Comparison of ENCODE assay signal across 8 cellular contexts in the genomic region with DNA sequence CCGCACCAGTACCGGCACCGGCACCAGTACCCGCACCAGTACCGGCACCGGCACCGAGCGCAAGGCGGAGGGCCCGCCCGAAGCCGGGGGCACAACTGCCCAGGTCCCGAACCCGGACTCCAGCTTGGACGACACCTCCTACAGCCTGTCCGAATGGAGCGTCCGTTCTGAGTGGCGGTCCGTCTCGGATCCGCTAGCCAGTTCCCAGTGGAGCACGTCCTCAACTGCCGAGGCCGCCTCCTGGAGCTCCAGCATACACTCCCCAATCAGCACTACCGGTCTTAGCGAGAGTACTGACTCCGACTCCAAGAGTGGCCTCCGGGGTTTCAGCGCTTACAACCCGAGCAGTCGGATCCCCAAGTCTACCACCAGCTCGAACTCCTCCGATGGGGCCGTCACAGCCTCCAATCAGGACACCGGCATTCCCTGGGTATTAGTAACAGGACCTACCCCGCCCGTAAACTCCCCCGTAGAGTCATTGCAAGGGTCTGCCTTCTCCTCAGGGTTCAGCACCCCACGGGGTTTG. TPM values are rescaled to one million over a fixed set of nuclear protein-coding genes. Genes with fewer than 3 reads are reported as not detected.
DNase-seq lines count a peak whose midpoint lies in the region; ATAC-seq, FAIRE-seq and TF ChIP-seq lines count a peak whose summit lies in the region.

No MANE protein-coding gene starts in this region.

- H3K9me3 ChIP-seq in GM12878 (replicated peaks; ENCODE audit: control insufficient read depth, insufficient read depth, low read length) (no peaks in the 10 kb centered on the region; the same call in 2 of the 3 replicates), iPS-15b (ENCODE audit: control insufficient read depth, insufficient read depth, low read length) (no peaks in the 10 kb centered on the region)

- TF ChIP-seq POLR2A in GM12878 (IDR thresholded peaks at IDR 0.05; ENCODE audit: low read depth, low read length): no peak

- WGBS in GM12878 (ENCODE audit: insufficient coverage, insufficient replicate concordance, low lambda C conversion rate, missing lambda C conversion rate): 37% methylated on average over 40 of the region's 40 CpGs

- intact Hi-C loops in GM12878 (cut with micrococcal nuclease; ENCODE audit: unreplicated experiment): no loop called here

- no peaks in the 10 kb centered on the region for H3K4me1 ChIP-seq in GM12878 (ENCODE audit: control insufficient read depth, insufficient read depth, low read length)
- no peaks in the 10 kb centered on the region for H3K4me1 ChIP-seq in iPS-15b (ENCODE audit: control insufficient read depth, insufficient read depth, low read length)

- H3K4me3 ChIP-seq in GM12878 (no peak overlapping the region; the same call in 1 of the 2 replicates), iPS-15b (ENCODE audit: low read depth, low read length) (peak overlapping the region; percentile 67)

- ATAC-seq in GM21528 (IDR thresholded peaks at IDR 0.05; ENCODE audit: low FRiP score, unreplicated experiment): peak; percentile 10
- ATAC-seq in GM12878: peak; percentile 47
- ATAC-seq in GM18909 (IDR thresholded peaks at IDR 0.05; ENCODE audit: poor library complexity, unreplicated experiment): no peak

- peak overlapping the region; percentile 78 for H3K27ac ChIP-seq in RWPE1
- H3K27ac ChIP-seq in GM12878 (ENCODE audit: control insufficient read depth, insufficient read depth): no peak overlapping the region

- RAD21 ChIA-PET in GM12878 (lab: Charles Lee; ENCODE audit: unreplicated experiment): no interaction called here

- no peak overlapping the region for H3K9ac ChIP-seq in GM12878 (ENCODE audit: control insufficient read depth, insufficient read depth, low read length)
- no peak overlapping the region for H3K9ac ChIP-seq in iPS-15b (ENCODE audit: low read depth, low read length)

- H3K4me2 ChIP-seq in GM12878 (ENCODE audit: control insufficient read depth, insufficient read depth): peak overlapping the region; percentile 59

- BruUV-seq in GM12878 (replicated peaks; lab: Mats Ljungman, UMichigan): no TSS peak

- TF ChIP-seq RAD21 in GM12878 (IDR thresholded peaks at IDR 0.05; ENCODE audit: insufficient read depth, low read depth, low read length): no peak

- no peaks in the 10 kb centered on the region for H4K20me1 ChIP-seq in GM12878 (ENCODE audit: control insufficient read depth, insufficient read depth)

- SMC1A ChIA-PET in GM12878 (lab: Charles Lee; ENCODE audit: uncharacterized antibody, unreplicated experiment): no interaction called here

- peak; percentile 26 for DNase-seq in AG08396 (ENCODE audit: low spot score)
- peak; percentile 25 for DNase-seq in RWPE1 (ENCODE audit: low spot score)
- DNase-seq in GM12878 (ENCODE audit: low read depth, low spot score): no peak
- peak; percentile 10 for DNase-seq in putamen (ENCODE audit: low spot score)
- DNase-seq in NAMALWA (ENCODE audit: low spot score): no peak

- in situ Hi-C loops in GM12878 (cut with MboI): no loop called here

- POLR2A ChIA-PET in RWPE1 (lab: Yijun Ruan, JAX; ENCODE audit: low non-redundant PET) (interaction anchor here (0.6 kb wide), 1 partner anchor 65 kb away, joined by 3 read pairs; no protein-coding TSS in a partner anchor), GM12878 (lab: Charles Lee) (no interaction called here)

- H3K79me2 ChIP-seq in GM12878 (ENCODE audit: control insufficient read depth, insufficient read depth, low read length): no peaks in the 10 kb centered on the region

- no peak for TF ChIP-seq EP300 in GM12878 (IDR thresholded peaks at IDR 0.05; ENCODE audit: borderline replicate concordance in 1 of 2, control insufficient read depth in 1 of 2, low read depth in 2 of 2, low read length in 2 of 2)

- FAIRE-seq in GM12878 (lab: Jason Lieb, UNC): no peak

- H3K27me3 ChIP-seq in GM12878 (replicated peaks in 1 of 2; ENCODE audit: control insufficient read depth in 2 of 2, insufficient read depth in 2 of 2, low read length in 1 of 2) (no peaks in the 10 kb centered on the region), iPS-15b (ENCODE audit: control insufficient read depth, insufficient read depth, low read length) (peaks cover 5% of the 10 kb centered on the region)

- H3K36me3 ChIP-seq in GM12878 (ENCODE audit: control insufficient read depth in 2 of 2, insufficient read depth in 2 of 2, low read length in 1 of 2) (no peaks in the 10 kb centered on the region), iPS-15b (ENCODE audit: control insufficient read depth, insufficient read depth, low read length) (no peaks in the 10 kb centered on the region)

- TF ChIP-seq CTCF in RWPE1 (conservative IDR thresholded peaks at IDR 0.05; ENCODE audit: low read depth) (no peak), GM12878 (IDR thresholded peaks at IDR 0.05 in 2 of 3, conservative IDR thresholded peaks at IDR 0.05 in 1 of 3; ENCODE audit: control insufficient read depth in 2 of 3, extremely low read depth in 1 of 3, insufficient read depth in 1 of 3, low read depth in 3 of 3, low read length in 3 of 3) (no peak)

- CTCF ChIA-PET in RWPE1 (lab: Yijun Ruan, JAX): interaction anchor here (0.5 to 0.7 kb wide), 3 partner anchors 10 to 1923 kb away, joined by 3 to 4 read pairs (median 3); no protein-coding TSS in a partner anchor
- CTCF ChIA-PET in GM12878 (lab: Yijun Ruan, JAX): no interaction called here

- no peak overlapping the region; the same call in 1 of the 2 replicates for H2AFZ ChIP-seq in GM12878 (ENCODE audit: control insufficient read depth, low read depth, low read length)

TF ChIP-seq in GM12878, 131 proteins besides CTCF, POLR2A, EP300 and RAD21 (continues in another document):
- no peak for TF ChIP-seq CUX1 (IDR thresholded peaks at IDR 0.05; ENCODE audit: insufficient replicate concordance, low read depth, low read length)
- TF ChIP-seq JUND (IDR thresholded peaks at IDR 0.05; ENCODE audit: low read depth, low read length): no peak
- TF ChIP-seq EZH2 (IDR thresholded peaks at IDR 0.05; ENCODE audit: borderline replicate concordance, control insufficient read depth, low read depth, low read length): no peak

RNA-seq across cellular contexts. Expression of gene MAOA, which starts 0.9 kb away (rescaled TPM):
- total RNA-seq in GM12878 (2013; cell fraction: nucleolus; rRNA removed): 0.08 TPM in 1 of 2 replicates, not detected in the other
- total RNA-seq in GM12878 (2014; rRNA removed): not detected in 2 replicates
- not detected in 2 replicates for total RNA-seq in GM12878 (2014; rRNA removed; fragmentation: Illumina TruSeq; extraction: Trizol)
- total RNA-seq in GM12878 (2021): 0.37 and 0.51 TPM in 2 replicates
- not detected for polyA plus RNA-seq in GM12878 (2011; ENCODE audit: low read depth)
- polyA plus RNA-seq in GM12878 (2011; rRNA removed): 0.06 and 0.08 TPM in 2 replicates
- polyA plus RNA-seq in GM12878 (2011; cell fraction: cytosol; rRNA removed): 0.02 and 0.06 TPM in 2 replicates
- polyA plus RNA-seq in GM12878 (2011; cell fraction: nucleus; rRNA removed): 0.04 and 0.06 TPM in 2 replicates
- not detected in 2 replicates for polyA plus RNA-seq in GM12878 (2012)
- polyA plus RNA-seq in GM12878 (2014; fragmentation: Illumina TruSeq; extraction: Trizol): not detected in 2 replicates
- polyA plus RNA-seq in GM12878 (2014; fragmentation: Nextera tagmentation; extraction: Ambion mirVana): under 1 TPM in 1 of 2 experiments, not detected in 1; 0.02 TPM
- not detected in 2 replicates for polyA plus RNA-seq in GM12878 (2014; rRNA removed)
- polyA plus RNA-seq in GM12878 (2016; fragmentation: Nextera tagmentation; extraction: Ambion mirVana): not detected
- 0.05 and 0.44 TPM in 2 replicates for polyA minus RNA-seq in GM12878 (2011; rRNA and poly(A)+ RNA removed)
- polyA minus RNA-seq in GM12878 (2011; cell fraction: cytosol; rRNA and poly(A)+ RNA removed): not detected in 2 replicates
- 0.10 TPM in 1 of 2 replicates, not detected in the other for polyA minus RNA-seq in GM12878 (2011; cell fraction: nucleus; rRNA and poly(A)+ RNA removed)

Comparison
In these comparisons a context has a peak if more than half of its experiments do, and no peak if none do; other contexts are left out.
1. DNase-seq: peak in AG08396 (single experiment), RWPE1 (single experiment) and putamen (single experiment); none in GM12878 (single experiment) and NAMALWA (single experiment).